1 cellular context compared by ENCODE assay signal in the genomic region with DNA sequence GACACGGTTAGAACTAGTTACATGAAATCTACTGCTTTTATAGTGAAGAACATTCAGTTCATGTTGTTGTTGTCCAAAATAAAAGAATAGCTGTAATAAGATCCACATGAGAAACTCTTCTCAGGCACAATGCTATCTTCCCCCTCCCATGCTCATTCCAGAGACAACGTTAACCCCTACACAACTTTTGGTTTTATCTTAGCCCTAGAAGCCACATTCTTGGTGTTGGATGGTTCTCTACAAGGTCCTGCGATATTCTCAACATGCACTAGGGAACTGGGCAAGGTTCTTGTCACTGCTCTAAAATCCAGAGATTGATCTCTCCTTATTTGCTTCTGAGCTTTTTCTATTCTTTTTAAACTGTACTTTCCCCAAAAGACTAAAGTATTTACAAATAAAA.
TF ChIP-seq lines count a peak whose summit lies in the region.

No MANE protein-coding gene starts in this region.

TF ChIP-seq in GM23338, 12 proteins besides CTCF, POLR2A, EP300 and RAD21 (continued from another document):
- TF ChIP-seq, protein P1, sequence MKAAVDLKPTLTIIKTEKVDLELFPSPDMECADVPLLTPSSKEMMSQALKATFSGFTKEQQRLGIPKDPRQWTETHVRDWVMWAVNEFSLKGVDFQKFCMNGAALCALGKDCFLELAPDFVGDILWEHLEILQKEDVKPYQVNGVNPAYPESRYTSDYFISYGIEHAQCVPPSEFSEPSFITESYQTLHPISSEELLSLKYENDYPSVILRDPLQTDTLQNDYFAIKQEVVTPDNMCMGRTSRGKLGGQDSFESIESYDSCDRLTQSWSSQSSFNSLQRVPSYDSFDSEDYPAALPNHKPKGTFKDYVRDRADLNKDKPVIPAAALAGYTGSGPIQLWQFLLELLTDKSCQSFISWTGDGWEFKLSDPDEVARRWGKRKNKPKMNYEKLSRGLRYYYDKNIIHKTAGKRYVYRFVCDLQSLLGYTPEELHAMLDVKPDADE (IDR thresholded peaks at IDR 0.05), result no peak
TF ChIP-seq in GM23338: peak in this region for 0.
